In the genomic region with DNA sequence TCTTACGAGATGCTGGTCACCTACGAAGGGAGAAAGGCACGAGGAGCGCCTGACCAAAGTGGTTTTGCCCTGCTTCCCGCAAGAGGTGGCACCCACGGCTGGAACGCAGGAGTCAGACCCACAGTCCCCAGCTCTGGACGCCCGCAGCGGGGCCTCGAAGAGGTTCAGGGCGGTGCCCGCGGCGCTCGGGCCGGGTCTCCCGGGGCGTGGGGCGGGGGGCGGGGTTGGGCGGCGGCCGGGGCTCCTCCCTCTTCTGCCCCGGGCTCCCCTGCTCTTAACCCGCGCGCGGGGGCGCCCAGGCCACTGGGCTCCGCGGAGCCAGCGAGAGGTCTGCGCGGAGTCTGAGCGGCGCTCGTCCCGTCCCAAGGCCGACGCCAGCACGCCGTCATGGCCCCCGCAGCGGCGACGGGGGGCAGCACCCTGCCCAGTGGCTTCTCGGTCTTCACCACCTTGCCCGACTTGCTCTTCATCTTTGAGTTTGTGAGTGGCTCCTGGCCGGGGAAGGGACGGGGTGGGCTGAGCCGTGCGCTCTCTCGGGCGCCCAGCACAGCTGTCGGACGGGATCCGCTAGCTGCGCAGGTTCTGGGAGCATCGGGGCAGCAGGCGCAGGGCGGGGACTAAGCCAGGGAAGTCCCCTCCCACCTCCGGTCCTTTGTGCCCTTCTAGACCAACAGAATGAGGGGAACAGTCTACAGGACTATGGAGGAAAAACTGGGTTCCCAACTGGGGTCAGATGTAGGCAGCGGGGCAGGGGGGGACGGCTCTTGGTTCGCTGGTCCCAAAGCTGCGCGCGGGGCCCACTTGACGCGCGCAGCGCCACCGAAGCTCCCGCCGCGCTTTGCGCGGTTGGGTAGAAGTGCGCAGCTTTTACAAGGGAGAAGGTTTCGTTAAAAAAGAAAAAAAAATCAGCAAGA, we compare ENCODE assay signal across 9 cellular contexts. TPM values are rescaled to one million over a fixed set of nuclear protein-coding genes. Genes with fewer than 3 reads are reported as not detected.
DNase-seq lines count a peak whose midpoint lies in the region; ATAC-seq and TF ChIP-seq lines count a peak whose summit lies in the region.
"Had no signal": no experiment of that assay in that cellular context is flagged by ENCODE, and none has a peak within 500 bp of the region (broad histone marks: within the 10 kb centered on the region; RNA-seq: fewer than 3 reads in every experiment).

A gene (plus strand): TSS at position 303 of the 914 bp plus-strand sequence. CDS start 85 bp downstream, at position 388.

- H3K36me3 ChIP-seq in SK-N-MC (ENCODE audit: insufficient read depth, low read length) (no peaks in the 10 kb centered on the region), adrenal gland (replicated peaks in 1 of 2) (no peaks in the 10 kb centered on the region)

- no peak within 1 kb of the TSS for H3K9ac ChIP-seq in SK-N-MC (ENCODE audit: insufficient read length)

- peaks cover 51% of the 10 kb centered on the region for H3K27me3 ChIP-seq in adrenal gland

- TF ChIP-seq CTCF in adrenal gland (IDR thresholded peaks at IDR 0.05): no peak

- no peak for ATAC-seq in HG03196 (IDR thresholded peaks at IDR 0.05; ENCODE audit: unreplicated experiment)

- DNase-seq in SK-N-MC (ENCODE audit: low read depth, low spot score): no peak
- peak in 41 of 56 donors; percentile 21 to 82 (median 66) for DNase-seq in amygdala (lab: John Stamatoyannopoulos, UW)
- peak; percentile 80 for DNase-seq in left kidney (ENCODE audit: low read depth, low spot score)
- peak; percentile 59 to 62 for DNase-seq in stimulated activated CD4-positive, alpha-beta T cell treated with anti-CD3 and anti-CD28 coated beads, Interleukin-4, amount 100 ng/mL, for 4 hours
- no peak for DNase-seq in COLO829 (ENCODE audit: low spot score)
- DNase-seq in adrenal gland: no peak

- H3K9me3 ChIP-seq in SK-N-MC (ENCODE audit: low read depth, low read length) (no peaks in the 10 kb centered on the region), adrenal gland (replicated peaks in 1 of 3) (no peaks in the 10 kb centered on the region)

- intact Hi-C loops in adrenal gland (cut with DNase I): loop anchor here in 1 of 2 donors (10.0 kb wide), 1 partner anchor 79 kb away; no protein-coding TSS in a partner anchor

- WGBS in adrenal gland, 4 donors: 1 to 5% (median 1%) methylated on average over 20 to 81 of the region's 81 CpGs

- peaks cover 0 to 5% of the 10 kb centered on the region in 2 donors for H3K4me1 ChIP-seq in adrenal gland (replicated peaks in 1 of 2)

- H3K4me3 ChIP-seq in SK-N-MC (peak within 1 kb of the TSS; percentile 33; the same call in 1 of the 2 replicates), adrenal gland (peak within 1 kb of the TSS in 1 of 4 donors; percentile 11)

- TF ChIP-seq POLR2A in GM19099 (IDR thresholded peaks at IDR 0.05; ENCODE audit: extremely low read depth, insufficient read length, low read depth) (peak; percentile 25), adrenal gland (IDR thresholded peaks at IDR 0.05) (no peak)

- H3K27ac ChIP-seq in SK-N-MC: no peak within 1 kb of the TSS
- H3K27ac ChIP-seq in adrenal gland: no peak within 1 kb of the TSS

RNA-seq across cellular contexts. Expression of the gene that starts here (rescaled TPM):
- total RNA-seq in adrenal gland: under 1 TPM in 4 of 8 donors, not detected in 4; 0.32 to 0.69 (median 0.55) TPM
- 1 to 10 TPM; 1.1 to 4.5 (median 1.2) TPM for polyA plus RNA-seq in adrenal gland
- total RNA-seq: RPMI7951 had no signal

Comparison
In these comparisons a context has a peak if more than half of its experiments do, and no peak if none do; other contexts are left out.
1. DNase-seq: peak in amygdala (41 of 56), left kidney (single experiment) and stimulated activated CD4-positive, alpha-beta T cell treated with anti-CD3 and anti-CD28 coated beads, Interleukin-4, amount 100 ng/mL, for 4 hours (2 of 2); none in SK-N-MC (single experiment), COLO829 (single experiment) and adrenal gland (0 of 7).